1 cellular context compared by ENCODE assay signal in the genomic region with DNA sequence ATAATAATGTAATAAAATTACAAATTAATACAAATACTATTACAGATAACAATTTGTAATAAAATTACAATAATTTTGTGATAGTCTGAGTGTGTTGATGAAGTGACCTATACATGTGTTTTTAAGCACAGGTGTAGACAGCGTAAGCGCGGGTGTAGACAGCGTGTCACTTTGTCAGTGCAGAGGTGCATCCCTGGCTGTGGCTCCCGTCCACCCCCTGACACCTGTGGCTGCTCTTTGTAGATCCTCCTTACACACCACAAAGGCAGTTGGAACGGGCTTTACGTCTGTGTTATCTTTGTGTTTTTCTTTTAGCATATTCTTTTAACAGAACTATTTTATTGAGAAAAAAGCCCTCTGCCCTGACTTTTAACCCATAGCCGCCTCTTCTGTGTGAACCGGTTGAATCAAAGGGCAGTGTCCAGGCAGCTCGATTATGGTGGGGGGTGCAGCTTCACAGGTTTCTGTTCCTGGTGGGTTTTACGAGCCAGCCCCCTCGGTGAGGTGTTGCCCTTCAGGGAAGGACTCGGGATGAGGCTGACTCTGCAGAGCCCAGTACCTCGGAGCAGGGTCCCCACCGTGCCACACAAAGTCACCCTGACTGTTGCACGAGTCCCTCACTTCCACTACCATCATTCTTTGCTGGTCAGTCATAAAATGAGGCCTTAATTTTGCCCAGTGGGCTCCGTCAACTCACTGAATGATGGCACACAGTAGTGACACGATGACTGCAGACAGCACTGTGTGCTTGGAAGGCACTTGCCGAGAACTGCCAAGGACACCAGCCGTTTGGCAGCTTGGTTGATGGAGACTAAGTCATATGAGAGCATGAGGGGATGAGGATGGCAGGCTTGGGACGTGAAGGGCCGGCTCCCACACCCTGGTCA.
TF ChIP-seq lines count a peak whose summit lies in the region.

No MANE protein-coding gene starts in this region.

TF ChIP-seq in H1, 55 proteins besides CTCF, POLR2A, EP300 and RAD21 (continued from another document):
- no peak for TF ChIP-seq EGR1 (IDR thresholded peaks at IDR 0.05; ENCODE audit: borderline replicate concordance, low read depth, low read length)
- no peak for TF ChIP-seq JUND (IDR thresholded peaks at IDR 0.05; ENCODE audit: low read length)
- no peak for TF ChIP-seq CREB1 (IDR thresholded peaks at IDR 0.05)
- TF ChIP-seq, protein P1, sequence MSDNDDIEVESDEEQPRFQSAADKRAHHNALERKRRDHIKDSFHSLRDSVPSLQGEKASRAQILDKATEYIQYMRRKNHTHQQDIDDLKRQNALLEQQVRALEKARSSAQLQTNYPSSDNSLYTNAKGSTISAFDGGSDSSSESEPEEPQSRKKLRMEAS (IDR thresholded peaks at IDR 0.05): no peak
- TF ChIP-seq, protein P2, sequence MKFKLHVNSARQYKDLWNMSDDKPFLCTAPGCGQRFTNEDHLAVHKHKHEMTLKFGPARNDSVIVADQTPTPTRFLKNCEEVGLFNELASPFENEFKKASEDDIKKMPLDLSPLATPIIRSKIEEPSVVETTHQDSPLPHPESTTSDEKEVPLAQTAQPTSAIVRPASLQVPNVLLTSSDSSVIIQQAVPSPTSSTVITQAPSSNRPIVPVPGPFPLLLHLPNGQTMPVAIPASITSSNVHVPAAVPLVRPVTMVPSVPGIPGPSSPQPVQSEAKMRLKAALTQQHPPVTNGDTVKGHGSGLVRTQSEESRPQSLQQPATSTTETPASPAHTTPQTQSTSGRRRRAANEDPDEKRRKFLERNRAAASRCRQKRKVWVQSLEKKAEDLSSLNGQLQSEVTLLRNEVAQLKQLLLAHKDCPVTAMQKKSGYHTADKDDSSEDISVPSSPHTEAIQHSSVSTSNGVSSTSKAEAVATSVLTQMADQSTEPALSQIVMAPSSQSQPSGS (IDR thresholded peaks at IDR 0.05; ENCODE audit: low read length): no peak
- no peak for TF ChIP-seq KDM1A (IDR thresholded peaks at IDR 0.05; ENCODE audit: borderline replicate concordance, low read length)
- no peak for TF ChIP-seq POU5F1 (IDR thresholded peaks at IDR 0.05; ENCODE audit: low read depth, low read length)
- TF ChIP-seq CHD2 (IDR thresholded peaks at IDR 0.05; ENCODE audit: low read length): no peak
- no peak for TF ChIP-seq CEBPB (IDR thresholded peaks at IDR 0.05; ENCODE audit: low read depth, low read length)
- no peak for TF ChIP-seq SIX5 (IDR thresholded peaks at IDR 0.05; ENCODE audit: low read depth, low read length)
- no peak for TF ChIP-seq PHF8 (conservative IDR thresholded peaks at IDR 0.05; ENCODE audit: low read depth, low read length)
- TF ChIP-seq TBP (IDR thresholded peaks at IDR 0.05; ENCODE audit: low read depth, low read length): no peak
- TF ChIP-seq JUN (IDR thresholded peaks at IDR 0.05; ENCODE audit: low read depth, low read length): no peak
- no peak for TF ChIP-seq SUZ12 (IDR thresholded peaks at IDR 0.05; ENCODE audit: low read length)
- no peak for TF ChIP-seq SIN3A (conservative IDR thresholded peaks at IDR 0.05 in 1 of 2, IDR thresholded peaks at IDR 0.05 in 1 of 2; ENCODE audit: low read depth in 1 of 2, low read length in 2 of 2)
- no peak for TF ChIP-seq GABPA (IDR thresholded peaks at IDR 0.05; ENCODE audit: borderline replicate concordance, insufficient read depth, low read length)
